ENCODE assay signal across 2 cellular contexts in genomic region chr20:58882704-58883089, GRCh38.
TF ChIP-seq lines count a peak whose summit lies in the region.

No MANE protein-coding gene starts in this region.

TF ChIP-seq in GM23338, 12 proteins besides CTCF, POLR2A, EP300 and RAD21:
- TF ChIP-seq EZH2 (IDR thresholded peaks at IDR 0.05; ENCODE audit: low read depth, unreplicated experiment) (no peak), ZNF331 (CRISPR knock-in tag; IDR thresholded peaks at IDR 0.05; ENCODE audit: low read depth) (no peak), EZH2phosphoT487 (IDR thresholded peaks at IDR 0.05; ENCODE audit: unreplicated experiment) (no peak), JUNB (IDR thresholded peaks at IDR 0.05; ENCODE audit: unreplicated experiment) (no peak), STAT1 (IDR thresholded peaks at IDR 0.05; ENCODE audit: unreplicated experiment) (no peak), REST (IDR thresholded peaks at IDR 0.05; ENCODE audit: unreplicated experiment) (no peak), NANOG (IDR thresholded peaks at IDR 0.05; ENCODE audit: borderline replicate concordance) (no peak), ZNF114 (CRISPR knock-in tag; IDR thresholded peaks at IDR 0.05) (no peak), ZNF462 (CRISPR knock-in tag; IDR thresholded peaks at IDR 0.05) (no peak), CREB1 (CRISPR knock-in tag; IDR thresholded peaks at IDR 0.05; ENCODE audit: low read depth) (no peak), POLR2AphosphoS5 (IDR thresholded peaks at IDR 0.05; ENCODE audit: low read depth) (no peak)

TF ChIP-seq in K562, 482 proteins besides CTCF, POLR2A, EP300 and RAD21:
- no peak for TF ChIP-seq ZNF57 (CRISPR knock-in tag; IDR thresholded peaks at IDR 0.05)
- peak; percentile 91 for TF ChIP-seq CBX8 (IDR thresholded peaks at IDR 0.05; ENCODE audit: borderline replicate concordance, extremely low read depth, low read depth, low read length, poor library complexity, severe bottlenecking)
